32 cellular contexts compared by ENCODE assay signal in the genomic region with DNA sequence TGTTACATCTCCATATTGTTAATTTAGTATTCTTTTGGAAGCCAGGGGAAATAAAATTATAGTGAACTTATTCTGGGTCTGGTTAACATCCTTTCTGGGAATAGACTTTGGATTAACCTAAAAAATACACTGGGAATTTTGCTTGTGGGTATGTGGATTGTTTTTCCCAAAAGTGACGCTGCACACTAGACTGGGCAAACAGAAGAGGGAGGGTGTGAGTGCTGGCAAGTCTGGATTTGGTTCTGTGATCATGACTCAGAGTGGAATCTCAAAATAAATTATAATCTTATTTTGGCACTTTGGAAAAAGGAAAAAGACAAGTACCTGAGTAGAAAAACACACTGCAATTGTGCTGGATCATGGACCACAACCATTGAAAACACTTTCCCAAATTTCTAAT. TPM values are rescaled to one million over a fixed set of nuclear protein-coding genes. Genes with fewer than 3 reads are reported as not detected.
A peak's percentile ranks its signal among the peaks of the same experiment; 100 is the strongest.
DNase-seq lines count a peak whose midpoint lies in the region; ATAC-seq, FAIRE-seq and TF ChIP-seq lines count a peak whose summit lies in the region.
"Had no signal": no experiment of that assay in that cellular context is flagged by ENCODE, and none has a peak within 500 bp of the region (broad histone marks: within the 10 kb centered on the region; RNA-seq: fewer than 3 reads in every experiment).

No MANE protein-coding gene starts in this region.

- H3K9ac ChIP-seq in PC-3 (ENCODE audit: low read length) = peak overlapping the region; percentile 58

- H3K36me3 ChIP-seq in PC-3 (ENCODE audit: low read depth, low read length) = no peaks in the 10 kb centered on the region
- H3K36me3 ChIP-seq: BE2C, cardiac muscle cell, HAP-1 had no signal

- intact Hi-C loops in PC-3 (cut with micrococcal nuclease) = no loop called here

- H3K9me2 ChIP-seq in PC-3 (replicated peaks; ENCODE audit: low read length) = no peaks in the 10 kb centered on the region

- TF ChIP-seq POLR2A in A549 (IDR thresholded peaks at IDR 0.05; ENCODE audit: low read length) = no peak

- no peaks in the 10 kb centered on the region for H3K9me3 ChIP-seq in A549
- H3K9me3 ChIP-seq in PC-3 (ENCODE audit: low read length) = no peaks in the 10 kb centered on the region
- H3K9me3 ChIP-seq: BE2C, HAP-1 had no signal

- POLR2A ChIA-PET in A549 (lab: Yijun Ruan, JAX) (no interaction called here), PC-3 (lab: Charles Lee; ENCODE audit: unreplicated experiment) (no interaction called here)

- 44% methylated on average over 1 of the region's 1 CpG for WGBS in A549 (ENCODE audit: missing lambda C conversion rate)

- DNase-seq in A549 (ENCODE audit: low read depth in 1 of 2, low spot score in 1 of 2) (no peak), PC-3 (peak; percentile 27), fibroblast of the aortic adventitia (ENCODE audit: low read depth) (peak; percentile 73), renal cortical epithelial cell (ENCODE audit: low read depth) (peak; percentile 41), NCI-H1694 treated with DMSO at 0.1 percent for 48 hours (lab: John Stamatoyannopoulos, UW) (no peak), frontal cortex (ENCODE audit: low spot score in 2 of 2) (no peak)
- DNase-seq: activated CD4-positive, alpha-beta T cell treated with anti-CD3 and anti-CD28 coated beads for 1 hour; activated CD8-positive, alpha-beta T cell treated with anti-CD3 and anti-CD28 coated beads for 36 hours; BE2C; CD8-positive, alpha-beta memory T cell; cortex of kidney; DMS 273 treated with DMSO at 0.1 percent for 48 hours; effector memory CD8-positive, alpha-beta T cell; hypothalamus; immature natural killer cell; KBM-7; mesendoderm; naive thymus-derived CD4-positive, alpha-beta T cell; NCI-H1417 treated with DMSO at 0.1 percent for 48 hours; NCI-H2107; NCI-H446; NCI-H82; occipital lobe; RPMI8226; stimulated activated CD4-positive, alpha-beta T cell treated with anti-CD3 and anti-CD28 coated beads, Interleukin-12 subunit alpha, Interleukin-12 subunit beta, amount 100 ng/mL, for 4 hours; stimulated activated naive B cell treated with anti-CD40 and anti-IgM and Interleukin-4, amounts not matched to agents 10 μg/mL and 1 μg/mL and 100 μg/mL, for 72 hours had no signal

- no peak overlapping the region for H3K4me3 ChIP-seq in A549
- H3K4me3 ChIP-seq in PC-3 (ENCODE audit: low read length) = no peak overlapping the region
- H3K4me3 ChIP-seq in fibroblast of the aortic adventitia (ENCODE audit: low read depth, low read length) = no peak overlapping the region
- H3K4me3 ChIP-seq: cardiac muscle cell, HAP-1 had no signal

- ATAC-seq in A549 (no peak), PC-3 (no peak), GM18511 (IDR thresholded peaks at IDR 0.05; ENCODE audit: unreplicated experiment) (no peak), GM19467 (IDR thresholded peaks at IDR 0.05; ENCODE audit: unreplicated experiment) (no peak)
- ATAC-seq: activated CD8-positive, alpha-beta T cell treated with anti-CD3 and anti-CD28 coated beads for 36 hours; effector memory CD8-positive, alpha-beta T cell; naive thymus-derived CD4-positive, alpha-beta T cell; stimulated activated naive B cell treated with anti-CD40 and anti-IgM and Interleukin-4, amounts not matched to agents 10 μg/mL and 1 μg/mL and 100 μg/mL, for 72 hours had no signal

- CTCF ChIA-PET in A549 (lab: Yijun Ruan, JAX) (no interaction called here), PC-3 (lab: Charles Lee) (no interaction called here)

- peak overlapping the region; percentile 29; the same call in 1 of the 2 replicates for H2AFZ ChIP-seq in PC-3 (ENCODE audit: low read length)

- H3K27me3 ChIP-seq in PC-3 (ENCODE audit: low read length) = no peaks in the 10 kb centered on the region
- H3K27me3 ChIP-seq: BE2C, cardiac muscle cell had no signal

- no TSS peak for BruUV-seq in PC-3 (replicated peaks; lab: Mats Ljungman, UMichigan)

- TF ChIP-seq RAD21 in A549 (conservative IDR thresholded peaks at IDR 0.05 in 1 of 2, IDR thresholded peaks at IDR 0.05 in 1 of 2) = no peak

- H3K4me1 ChIP-seq in A549 (peaks cover 18% of the 10 kb centered on the region; the same call in 2 of the 3 replicates), PC-3 (ENCODE audit: insufficient read depth, low read length) (peaks cover 36% of the 10 kb centered on the region)
- H3K4me1 ChIP-seq: BE2C, HAP-1 had no signal

- H3F3A ChIP-seq in PC-3 (ENCODE audit: low read length, unreplicated experiment) = no peaks in the 10 kb centered on the region

- no peak for FAIRE-seq in A549 (lab: Jason Lieb, UNC)
- FAIRE-seq in frontal cortex (lab: Jason Lieb, UNC) = no peak
- FAIRE-seq: urothelium cell line had no signal

- H4K20me1 ChIP-seq in PC-3 (ENCODE audit: low read length) = no peaks in the 10 kb centered on the region

- TF ChIP-seq CTCF in A549 (IDR thresholded peaks at IDR 0.05) (no peak), PC-3 (conservative IDR thresholded peaks at IDR 0.05; ENCODE audit: low read depth, low read length) (no peak), fibroblast of the aortic adventitia (IDR thresholded peaks at IDR 0.05; ENCODE audit: insufficient read depth, low read length) (no peak)

- no peak for TF ChIP-seq EP300 in A549 (IDR thresholded peaks at IDR 0.05)

- 0 out of 3 replicates have a peak overlapping the region, but pooled peaks have one; percentile 57 for H3K4me2 ChIP-seq in A549
- H3K4me2 ChIP-seq in PC-3 (ENCODE audit: low read length) = peak overlapping the region; percentile 48; the same call in 1 of the 2 replicates

- H3K79me2 ChIP-seq in PC-3 (ENCODE audit: low read length) = no peaks in the 10 kb centered on the region

- H3K27ac ChIP-seq in A549 (0 out of 6 replicates have a peak overlapping the region, but pooled peaks of 1 of the 2 experiments have one; percentile 7), PC-3 (ENCODE audit: low read length) (peak overlapping the region; percentile 80)
- H3K27ac ChIP-seq: cardiac muscle cell had no signal

TF ChIP-seq in A549, 52 proteins besides CTCF, POLR2A, EP300 and RAD21 (continues in another document):
- TF ChIP-seq MAX (IDR thresholded peaks at IDR 0.05) = no peak
- TF ChIP-seq RCOR1 (IDR thresholded peaks at IDR 0.05; ENCODE audit: low read depth, low read length) = no peak
- no peak for TF ChIP-seq NFE2L2 (conservative IDR thresholded peaks at IDR 0.05; ENCODE audit: low read length)
- TF ChIP-seq ELK1 (IDR thresholded peaks at IDR 0.05; ENCODE audit: low read depth, low read length) = no peak
- TF ChIP-seq HES2 (IDR thresholded peaks at IDR 0.05) = no peak
- no peak for TF ChIP-seq SREBF2 (IDR thresholded peaks at IDR 0.05)
- TF ChIP-seq CHD4 (IDR thresholded peaks at IDR 0.05; ENCODE audit: borderline replicate concordance) = no peak
- TF ChIP-seq NPAS2 (CRISPR knock-in tag; IDR thresholded peaks at IDR 0.05; ENCODE audit: borderline replicate concordance) = no peak
- no peak for TF ChIP-seq ZSCAN20 (CRISPR knock-in tag; IDR thresholded peaks at IDR 0.05)
- no peak for TF ChIP-seq HOXB5 (CRISPR knock-in tag; IDR thresholded peaks at IDR 0.05)
- TF ChIP-seq, protein P1, sequence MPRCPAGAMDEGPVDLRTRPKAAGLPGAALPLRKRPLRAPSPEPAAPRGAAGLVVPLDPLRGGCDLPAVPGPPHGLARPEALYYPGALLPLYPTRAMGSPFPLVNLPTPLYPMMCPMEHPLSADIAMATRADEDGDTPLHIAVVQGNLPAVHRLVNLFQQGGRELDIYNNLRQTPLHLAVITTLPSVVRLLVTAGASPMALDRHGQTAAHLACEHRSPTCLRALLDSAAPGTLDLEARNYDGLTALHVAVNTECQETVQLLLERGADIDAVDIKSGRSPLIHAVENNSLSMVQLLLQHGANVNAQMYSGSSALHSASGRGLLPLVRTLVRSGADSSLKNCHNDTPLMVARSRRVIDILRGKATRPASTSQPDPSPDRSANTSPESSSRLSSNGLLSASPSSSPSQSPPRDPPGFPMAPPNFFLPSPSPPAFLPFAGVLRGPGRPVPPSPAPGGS (IDR thresholded peaks at IDR 0.05) = no peak
- TF ChIP-seq BHLHE40 (IDR thresholded peaks at IDR 0.05; ENCODE audit: low read depth, low read length) = no peak
- TF ChIP-seq TFCP2L1 (CRISPR knock-in tag; IDR thresholded peaks at IDR 0.05) = no peak

RNA-seq across cellular contexts. Expression of gene LUM, which starts 15.2 kb away (rescaled TPM):
- polyA plus RNA-seq in A549 (2011; rRNA removed) = 1.9 and 2.4 TPM in 2 replicates
- polyA plus RNA-seq in A549 (2012; cell fraction: cytosol; rRNA removed) = 0.26 and 0.27 TPM in 2 replicates
- 0.37 and 0.65 TPM in 2 replicates for polyA plus RNA-seq in A549 (2012; cell fraction: nucleus; rRNA removed)
- 0.58 to 1.2 TPM (median 0.84 TPM) in 3 replicates for polyA plus RNA-seq in A549 (2017; fragmentation: RNase III; extraction: RNeasy Plus Mini Kit Qiagen cat#74134 plus additional on column Dnase treatment)
- 0.29 and 1.2 TPM in 2 replicates for polyA minus RNA-seq in A549 (2011; rRNA and poly(A)+ RNA removed)
- total RNA-seq in PC-3 (2014; rRNA removed) = 0.15 TPM in 1 of 2 replicates, not detected in the other
- 88.8 and 582 TPM in 2 replicates for total RNA-seq in fibroblast of the aortic adventitia (ENCODE audit: low replicate concordance)
- 31.9 and 39.1 TPM in 2 replicates for total RNA-seq in renal cortical epithelial cell
- total RNA-seq in frontal cortex = 12.6 TPM
- total RNA-seq: activated CD8-positive, alpha-beta T cell treated with anti-CD3 and anti-CD28 coated beads for 36 hours; CD8-positive, alpha-beta memory T cell had no signal
- polyA plus RNA-seq: CD8-positive, alpha-beta memory T cell; immature natural killer cell; naive thymus-derived CD4-positive, alpha-beta T cell had no signal

RNA-seq across cellular contexts. Expression of gene DCN, which starts 56.1 kb away (rescaled TPM):
- polyA plus RNA-seq in A549 (2011; rRNA removed) = 0.29 and 1.0 TPM in 2 replicates
- not detected in 2 replicates for polyA plus RNA-seq in A549 (2012; cell fraction: cytosol; rRNA removed)
- not detected in 2 replicates for polyA plus RNA-seq in A549 (2012; cell fraction: nucleus; rRNA removed)
- polyA plus RNA-seq in A549 (2017; fragmentation: RNase III; extraction: RNeasy Plus Mini Kit Qiagen cat#74134 plus additional on column Dnase treatment) = not detected in 3 replicates
- polyA minus RNA-seq in A549 (2011; rRNA and poly(A)+ RNA removed) = 0.50 and 1.5 TPM in 2 replicates
- not detected in 2 replicates for total RNA-seq in PC-3 (2014; rRNA removed)
- total RNA-seq in fibroblast of the aortic adventitia (ENCODE audit: low replicate concordance) = 1,482 and 2,298 TPM in 2 replicates
- 43.6 and 748 TPM in 2 replicates for total RNA-seq in renal cortical epithelial cell
- 41.6 TPM for total RNA-seq in frontal cortex
- total RNA-seq: activated CD8-positive, alpha-beta T cell treated with anti-CD3 and anti-CD28 coated beads for 36 hours; CD8-positive, alpha-beta memory T cell; HT1080 had no signal
- polyA plus RNA-seq: CD8-positive, alpha-beta memory T cell; immature natural killer cell; naive thymus-derived CD4-positive, alpha-beta T cell had no signal

Comparison
In these comparisons a context has a peak if more than half of its experiments do, and no peak if none do; other contexts are left out.
1. DNase-seq: peak in PC-3 (single experiment), fibroblast of the aortic adventitia (single experiment) and renal cortical epithelial cell (single experiment); none in A549 (0 of 2), NCI-H1694 treated with DMSO at 0.1 percent for 48 hours (single experiment) and frontal cortex (0 of 2).
2. RNA of gene DCN, which starts 56.1 kb away (total RNA-seq): 1,482 to 2,298 TPM in fibroblast of the aortic adventitia, 43.6 to 748 TPM in renal cortical epithelial cell and 41.6 TPM in frontal cortex (single experiment); not detected in PC-3; every median in the first group is over 10 times any median in the second.